ENCODE assay signal across 19 cellular contexts in the genomic region with DNA sequence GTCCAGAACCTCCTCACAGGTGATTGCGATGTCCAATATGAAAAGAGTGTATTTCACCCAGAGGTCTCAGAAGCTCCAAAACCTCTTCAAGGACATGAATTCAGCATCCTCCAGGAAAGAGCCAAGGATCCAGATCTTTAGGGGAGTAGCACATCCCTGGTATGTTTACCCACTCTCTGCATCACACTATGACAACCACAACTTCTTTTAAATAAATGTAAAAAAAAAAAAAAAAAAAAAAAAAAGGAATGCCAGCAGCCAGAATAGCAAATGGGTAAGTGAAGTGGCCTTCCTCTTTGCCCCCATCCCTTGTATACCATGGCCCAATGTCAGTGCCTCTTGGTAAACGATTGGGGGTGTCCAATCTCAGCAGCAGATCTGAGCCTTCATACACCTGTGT.
"Had no signal": no experiment of that assay in that cellular context is flagged by ENCODE, and none has a peak within 500 bp of the region (broad histone marks: within the 10 kb centered on the region; RNA-seq: fewer than 3 reads in every experiment).

No MANE protein-coding gene starts in this region.

- H3K36me3 ChIP-seq: pancreas had no signal

- DNase-seq: activated CD4-positive, alpha-beta T cell treated with anti-CD3 and anti-CD28 coated beads, Interleukin-2, amount 50 U/mL, for 1 hour; activated CD8-positive, alpha-beta memory T cell treated with anti-CD3 and anti-CD28 coated beads for 24 hours; activated naive CD4-positive, alpha-beta T cell; activated naive CD8-positive, alpha-beta T cell treated with anti-CD3 and anti-CD28 coated beads, Interleukin-2, amount 10 ng/mL, durations not matched to agents 7 days and 5 days; anterior cingulate cortex; mucosa of descending colon; naive thymus-derived CD4-positive, alpha-beta T cell; stimulated activated naive CD8-positive, alpha-beta T cell treated with anti-CD3 and anti-CD28 coated beads, Interleukin-15, amount 100 ng/mL, for 72 hours; T-helper 1 cell; T1000 had no signal

- H3K4me1 Mint-ChIP-seq: activated naive CD8-positive, alpha-beta T cell treated with anti-CD3 and anti-CD28 coated beads, Interleukin-2, amount 10 ng/mL, durations not matched to agents 7 days and 5 days; memory B cell; naive thymus-derived CD4-positive, alpha-beta T cell; stimulated activated naive CD8-positive, alpha-beta T cell treated with anti-CD3 and anti-CD28 coated beads, Interleukin-15, amount 100 ng/mL, for 72 hours had no signal

- H3K4me3 Mint-ChIP-seq: activated naive CD8-positive, alpha-beta T cell treated with anti-CD3 and anti-CD28 coated beads, Interleukin-2, amount 10 ng/mL, durations not matched to agents 7 days and 5 days; memory B cell; naive thymus-derived CD4-positive, alpha-beta T cell; stimulated activated naive CD8-positive, alpha-beta T cell treated with anti-CD3 and anti-CD28 coated beads, Interleukin-15, amount 100 ng/mL, for 72 hours had no signal

- H3K36me3 Mint-ChIP-seq: activated naive CD8-positive, alpha-beta T cell treated with anti-CD3 and anti-CD28 coated beads, Interleukin-2, amount 10 ng/mL, durations not matched to agents 7 days and 5 days; memory B cell had no signal

- H3K9me3 ChIP-seq: mucosa of descending colon, pancreas had no signal

- H3K9me3 Mint-ChIP-seq: activated naive CD8-positive, alpha-beta T cell treated with anti-CD3 and anti-CD28 coated beads, Interleukin-2, amount 10 ng/mL, durations not matched to agents 7 days and 5 days; memory B cell; stimulated activated naive CD8-positive, alpha-beta T cell treated with anti-CD3 and anti-CD28 coated beads, Interleukin-15, amount 100 ng/mL, for 72 hours had no signal

- ATAC-seq: activated CD4-positive, CD25-positive, alpha-beta regulatory T cell treated with anti-CD3 and anti-CD28 coated beads, Interleukin-2, amount 50 U/mL, for 24 hours; esophagus mucosa; naive thymus-derived CD4-positive, alpha-beta T cell; SK-N-SH treated with all-trans-retinoic acid at 6 μM for 48 hours; stimulated activated naive CD8-positive, alpha-beta T cell treated with anti-CD3 and anti-CD28 coated beads, Interleukin-15, amount 100 ng/mL, for 72 hours had no signal

- H3K27me3 ChIP-seq: pancreas had no signal

- FAIRE-seq: bronchial epithelial cell, endometrium, islet of Langerhans, pancreas, urothelium cell line had no signal

- H3K4me3 ChIP-seq: mucosa of descending colon, pancreas had no signal

- H3K27me3 Mint-ChIP-seq: stimulated activated naive CD8-positive, alpha-beta T cell treated with anti-CD3 and anti-CD28 coated beads, Interleukin-15, amount 100 ng/mL, for 72 hours had no signal
